ENCODE assay signal across 12 cellular contexts in genomic region chr11:47508595-47509555, GRCh38. TPM values are rescaled to one million over a fixed set of nuclear protein-coding genes. Genes with fewer than 3 reads are reported as not detected.
DNase-seq lines count a peak whose midpoint lies in the region; ATAC-seq and TF ChIP-seq lines count a peak whose summit lies in the region.
"Had no signal": no experiment of that assay in that cellular context is flagged by ENCODE, and none has a peak within 500 bp of the region (broad histone marks: within the 10 kb centered on the region; RNA-seq: fewer than 3 reads in every experiment).

No MANE protein-coding gene starts in this region.

- H4K8ac ChIP-seq in IMR-90 (ENCODE audit: low read depth in 2 of 2, low read length in 2 of 2) = no peak overlapping the region

- POLR2A ChIA-PET in IMR-90 (lab: Charles Lee; ENCODE audit: unreplicated experiment) = no interaction called here

- H3K4me2 ChIP-seq in IMR-90 (ENCODE audit: low read depth, low read length) = no peak overlapping the region
- H3K4me2 ChIP-seq: A549 had no signal

- no peak overlapping the region for H2AK9ac ChIP-seq in IMR-90 (replicated peaks; ENCODE audit: low read depth, low read length, poor library complexity)

- TF ChIP-seq POLR2A in IMR-90 (IDR thresholded peaks at IDR 0.05; ENCODE audit: low read depth, low read length) = no peak

- in situ Hi-C loops in IMR-90 (cut with MboI; ENCODE audit: low sequenced_read_pairs) = no loop called here

- H3K23ac ChIP-seq in IMR-90 (ENCODE audit: low read depth, low read length) = peak overlapping the region; percentile 33; the same call in 1 of the 2 replicates

- H3K79me1 ChIP-seq in IMR-90 (ENCODE audit: low read depth in 1 of 2, low read length in 2 of 2) = peaks cover 30 to 88% of the 10 kb centered on the region in 2 experiments

- BruUV-seq in IMR-90 (replicated peaks; lab: Mats Ljungman, UMichigan) = no TSS peak

- no peak overlapping the region for H2AFZ ChIP-seq in IMR-90 (replicated peaks; ENCODE audit: low read length, poor library complexity)

- intact Hi-C loops in IMR-90 (cut with micrococcal nuclease) = no loop called here

- TF ChIP-seq CTCF in IMR-90 (conservative IDR thresholded peaks at IDR 0.05; ENCODE audit: low read depth, low read length) = no peak

- H3K18ac ChIP-seq in IMR-90 (ENCODE audit: low read depth, low read length) = no peak overlapping the region

- H3K27me3 ChIP-seq in IMR-90 (ENCODE audit: control insufficient read depth, insufficient read depth, low read length) (no peaks in the 10 kb centered on the region), duodenal mucosa (ENCODE audit: control insufficient read depth in 1 of 2, insufficient read depth in 2 of 2, low read length in 2 of 2) (no peaks in the 10 kb centered on the region), skeletal muscle tissue (ENCODE audit: control insufficient read depth in 3 of 3, insufficient read depth in 3 of 3, low read length in 3 of 3) (no peaks in the 10 kb centered on the region)
- H3K27me3 ChIP-seq: heart right ventricle had no signal

- peaks cover 84% of the 10 kb centered on the region for H4K20me1 ChIP-seq in IMR-90 (ENCODE audit: insufficient read depth, low read length)

- no peaks in the 10 kb centered on the region for H3K36me3 ChIP-seq in IMR-90 (ENCODE audit: control insufficient read depth, insufficient read depth, low read length)
- no peaks in the 10 kb centered on the region for H3K36me3 ChIP-seq in duodenal mucosa (ENCODE audit: control insufficient read depth in 1 of 2, insufficient read depth in 2 of 2, low read length in 2 of 2)
- peaks cover 0 to 3% (median 2%) of the 10 kb centered on the region in 3 donors for H3K36me3 ChIP-seq in skeletal muscle tissue (ENCODE audit: control insufficient read depth in 3 of 3, insufficient read depth in 3 of 3, low read length in 3 of 3)

- no peak overlapping the region for H2AK5ac ChIP-seq in IMR-90 (ENCODE audit: low read depth, low read length)

- no peak overlapping the region for H2BK5ac ChIP-seq in IMR-90 (ENCODE audit: low read depth, low read length, poor library complexity, severe bottlenecking)

- H3K4me3 ChIP-seq in IMR-90 (ENCODE audit: insufficient read depth, low read depth, low read length) (no peak overlapping the region), duodenal mucosa (ENCODE audit: low read depth in 1 of 2, low read length in 2 of 2) (peak overlapping the region; percentile 44), skeletal muscle tissue (ENCODE audit: low read length in 3 of 3) (no peak overlapping the region)
- H3K4me3 ChIP-seq: A549, heart right ventricle had no signal

- no peak overlapping the region for H3K9ac ChIP-seq in IMR-90 (ENCODE audit: low read depth, low read length)
- peak overlapping the region; percentile 40 to 44 for H3K9ac ChIP-seq in duodenal mucosa (ENCODE audit: low read depth in 1 of 2, low read length in 2 of 2)
- peak overlapping the region in 1 of 3 donors; percentile 8 for H3K9ac ChIP-seq in skeletal muscle tissue (ENCODE audit: low read depth in 1 of 3, low read length in 3 of 3)

- no peak overlapping the region for H3K27ac ChIP-seq in IMR-90 (ENCODE audit: insufficient read depth, low read length)
- H3K27ac ChIP-seq in duodenal mucosa (ENCODE audit: low read depth, low read length) = peak overlapping the region; percentile 82
- peak overlapping the region; percentile 38 for H3K27ac ChIP-seq in skeletal muscle tissue (ENCODE audit: low read depth, low read length)

- no peak overlapping the region for H4K91ac ChIP-seq in IMR-90 (ENCODE audit: insufficient read depth, low read depth, low read length)

- CTCF ChIA-PET in IMR-90 (lab: Yijun Ruan, JAX) = interaction anchor here (1.2 kb wide), 1 partner anchor 11 kb away, joined by 3 read pairs; no protein-coding TSS in a partner anchor

- no peak overlapping the region for H2BK120ac ChIP-seq in IMR-90 (ENCODE audit: low read depth, low read length)

- peak; percentile 15 to 22 for DNase-seq in NCI-H2081 (lab: John Stamatoyannopoulos, UW)
- DNase-seq in NCI-H2081 treated with DMSO at 0.1 percent for 48 hours (lab: John Stamatoyannopoulos, UW) = no peak
- DNase-seq in IMR-90 = no peak
- no peak for DNase-seq in A172 (ENCODE audit: low spot score)
- no peak for DNase-seq in CD1c-positive myeloid dendritic cell (ENCODE audit: extremely low spot score)
- DNase-seq in ureter (ENCODE audit: low spot score) = no peak
- DNase-seq: heart right ventricle; NCI-H446 treated with DMSO at 0.1 percent for 48 hours; stimulated activated CD4-positive, alpha-beta T cell treated with anti-CD3 and anti-CD28 coated beads, Interleukin-4, amount 100 ng/mL, for 24 hours had no signal

- no peak overlapping the region for H2BK15ac ChIP-seq in IMR-90 (ENCODE audit: low read depth, low read length)

- peaks cover 28% of the 10 kb centered on the region for H3K9me1 ChIP-seq in IMR-90 (ENCODE audit: insufficient read depth, low read length)

- dilution Hi-C loops in IMR-90 (cut with HindIII; ENCODE audit: low sequenced_read_pairs, unreplicated experiment) = no loop called here

- H3K14ac ChIP-seq in IMR-90 (replicated peaks; ENCODE audit: low read depth, low read length) = no peak overlapping the region

- no peak overlapping the region for H3K56ac ChIP-seq in IMR-90 (ENCODE audit: extremely low read depth, insufficient read depth, low read length)

- no peak for TF ChIP-seq RAD21 in IMR-90 (IDR thresholded peaks at IDR 0.05; ENCODE audit: low read length)

- ATAC-seq in IMR-90 (ENCODE audit: low read depth) = no peak
- ATAC-seq: A549 had no signal

- no peak overlapping the region for H4K5ac ChIP-seq in IMR-90 (ENCODE audit: low read depth, low read length)

- peaks cover 12% of the 10 kb centered on the region for H3K4me1 ChIP-seq in IMR-90 (ENCODE audit: control insufficient read depth, insufficient read depth, low read length)
- peaks cover 32 to 33% of the 10 kb centered on the region in 2 donors for H3K4me1 ChIP-seq in duodenal mucosa (ENCODE audit: control insufficient read depth in 1 of 2, insufficient read depth in 2 of 2, low read length in 2 of 2)
- peaks cover 25 to 37% (median 33%) of the 10 kb centered on the region in 3 donors for H3K4me1 ChIP-seq in skeletal muscle tissue (ENCODE audit: control insufficient read depth in 3 of 3, insufficient read depth in 3 of 3, low read length in 3 of 3)

- WGBS in IMR-90 (ENCODE audit: extremely low coverage in 2 of 2, insufficient read length in 1 of 2), 2 experiments = 100% methylated on average over 1 of the region's 16 CpGs; no CpG with 5 or more reads in 1 of the 2 experiments

- no peaks in the 10 kb centered on the region for H3K9me3 ChIP-seq in IMR-90 (ENCODE audit: control insufficient read depth, insufficient read depth, low read length)
- no peaks in the 10 kb centered on the region for H3K9me3 ChIP-seq in duodenal mucosa (ENCODE audit: control insufficient read depth in 1 of 2, low read length in 2 of 2)
- H3K9me3 ChIP-seq in skeletal muscle tissue (ENCODE audit: control insufficient read depth in 3 of 3, low read length in 3 of 3) = no peaks in the 10 kb centered on the region
- H3K9me3 ChIP-seq: A549, heart right ventricle had no signal

- H3K4ac ChIP-seq in IMR-90 (ENCODE audit: low read depth, low read length) = no peak overlapping the region

- no peak overlapping the region for H2BK20ac ChIP-seq in IMR-90 (ENCODE audit: low read depth, low read length)

TF ChIP-seq in IMR-90, 13 proteins besides CTCF, POLR2A, EP300 and RAD21:
- no peak for TF ChIP-seq MAZ (IDR thresholded peaks at IDR 0.05; ENCODE audit: borderline replicate concordance, low read depth, low read length)

RNA-seq across cellular contexts. Expression of gene CELF1, which starts 44.1 kb away (rescaled TPM):
- 109 and 135 TPM in 2 replicates for total RNA-seq in IMR-90 (2012; rRNA removed)
- polyA plus RNA-seq in IMR-90 (2012; rRNA removed) = 61.6 and 63.3 TPM in 2 replicates
- 22.7 and 26.4 TPM in 2 replicates for polyA plus RNA-seq in IMR-90 (2012; cell fraction: cytosol; rRNA removed)
- 86.9 and 136 TPM in 2 replicates for polyA plus RNA-seq in IMR-90 (2012; cell fraction: nucleus; rRNA removed; ENCODE audit: low replicate concordance)
- total RNA-seq in skeletal muscle tissue = 74.6 TPM
- 94.7 and 115 TPM in 2 replicates for total RNA-seq in A172 (2014; rRNA removed; shearing (Covaris generic))
- total RNA-seq in ureter = 149 TPM

RNA-seq across cellular contexts. Expression of gene PTPMT1, which starts 56.5 kb away (rescaled TPM):
- 51.4 and 55.0 TPM in 2 replicates for total RNA-seq in IMR-90 (2012; rRNA removed)
- polyA plus RNA-seq in IMR-90 (2012; rRNA removed) = 51.6 and 58.3 TPM in 2 replicates
- 77.4 and 85.2 TPM in 2 replicates for polyA plus RNA-seq in IMR-90 (2012; cell fraction: cytosol; rRNA removed)
- 29.3 and 32.5 TPM in 2 replicates for polyA plus RNA-seq in IMR-90 (2012; cell fraction: nucleus; rRNA removed; ENCODE audit: low replicate concordance)
- 18.8 TPM for total RNA-seq in skeletal muscle tissue
- 225 and 253 TPM in 2 replicates for total RNA-seq in A172 (2014; rRNA removed; shearing (Covaris generic))
- 26.8 TPM for total RNA-seq in ureter

RNA-seq across cellular contexts. Expression of gene RAPSN, which starts 59.9 kb away (rescaled TPM):
- not detected in 2 replicates for total RNA-seq in IMR-90 (2012; rRNA removed)
- 0.03 and 0.09 TPM in 2 replicates for polyA plus RNA-seq in IMR-90 (2012; rRNA removed)
- polyA plus RNA-seq in IMR-90 (2012; cell fraction: cytosol; rRNA removed) = 0.03 and 0.08 TPM in 2 replicates
- polyA plus RNA-seq in IMR-90 (2012; cell fraction: nucleus; rRNA removed; ENCODE audit: low replicate concordance) = 0.19 and 0.51 TPM in 2 replicates
- 44.9 TPM for total RNA-seq in skeletal muscle tissue
- not detected in 2 replicates for total RNA-seq in A172 (2014; rRNA removed; shearing (Covaris generic))
- 0.44 TPM for total RNA-seq in ureter

Comparison
In these comparisons a context has a peak if more than half of its experiments do, and no peak if none do; other contexts are left out.
1. DNase-seq: peak in NCI-H2081 (2 of 2); none in NCI-H2081 treated with DMSO at 0.1 percent for 48 hours (single experiment), IMR-90 (single experiment), A172 (single experiment), CD1c-positive myeloid dendritic cell (single experiment) and ureter (single experiment).
2. H3K4me3 ChIP-seq: peak in duodenal mucosa (2 of 2); none in IMR-90 (single experiment) and skeletal muscle tissue (0 of 3).
3. RNA of gene RAPSN, which starts 59.9 kb away (total RNA-seq): 44.9 TPM in skeletal muscle tissue (single experiment); 0.44 TPM in ureter (single experiment), not detected in IMR-90 and not detected in A172; every median in the first group is over 10 times any median in the second.